Comparison of ENCODE assay signal across 14 cellular contexts in genomic region chr16:57624044-57624688, GRCh38. TPM values are rescaled to one million over a fixed set of nuclear protein-coding genes. Genes with fewer than 3 reads are reported as not detected.
DNase-seq lines count a peak whose midpoint lies in the region; ATAC-seq and FAIRE-seq lines count a peak whose summit lies in the region.
"Had no signal": no experiment of that assay in that cellular context is flagged by ENCODE, and none has a peak within 500 bp of the region (broad histone marks: within the 10 kb centered on the region; RNA-seq: fewer than 3 reads in every experiment).

No MANE protein-coding gene starts in this region.

- in situ Hi-C loops in Caki2 (cut with HindIII; ENCODE audit: low pct_unique_long_range_greater_than_20kb, low sequenced_read_pairs): no loop called here

- H3K4me3 Mint-ChIP-seq in activated CD8-positive, alpha-beta memory T cell treated with anti-CD3 and anti-CD28 coated beads, Interleukin-2, amount 10 ng/mL, durations not matched to agents 7 days and 5 days: no peak overlapping the region
- H3K4me3 Mint-ChIP-seq: activated CD8-positive, alpha-beta T cell treated with anti-CD3 and anti-CD28 coated beads, Interleukin-2, amount 10 ng/mL, durations not matched to agents 7 days and 5 days; dendritic cell treated with granulocyte-macrophage colony-stimulating factor and Interleukin-4, amounts not matched to agents 40 ng/mL and 50 ng/mL, for 4 days; H9 had no signal

- H3K9me3 Mint-ChIP-seq in activated CD8-positive, alpha-beta memory T cell treated with anti-CD3 and anti-CD28 coated beads, Interleukin-2, amount 10 ng/mL, durations not matched to agents 7 days and 5 days (ENCODE audit: low read depth): no peaks in the 10 kb centered on the region
- H3K9me3 Mint-ChIP-seq: dendritic cell treated with granulocyte-macrophage colony-stimulating factor and Interleukin-4, amounts not matched to agents 40 ng/mL and 50 ng/mL, for 4 days had no signal

- H3K27me3 Mint-ChIP-seq in activated CD8-positive, alpha-beta memory T cell treated with anti-CD3 and anti-CD28 coated beads, Interleukin-2, amount 10 ng/mL, durations not matched to agents 7 days and 5 days: peaks cover 9% of the 10 kb centered on the region

- no peaks in the 10 kb centered on the region for H3K36me3 Mint-ChIP-seq in activated CD8-positive, alpha-beta memory T cell treated with anti-CD3 and anti-CD28 coated beads, Interleukin-2, amount 10 ng/mL, durations not matched to agents 7 days and 5 days

- FAIRE-seq in RCC 7860 (lab: Jason Lieb, UNC): peak; percentile 89

- CTCF ChIA-PET in activated CD8-positive, alpha-beta memory T cell treated with anti-CD3 and anti-CD28 coated beads, Interleukin-2, amount 10 ng/mL, durations not matched to agents 7 days and 5 days (lab: Charles Lee): interaction anchor here (0.6 to 1.5 kb wide), 5 partner anchors 12 to 33 kb away, joined by 3 to 7 read pairs (median 3); no protein-coding TSS in a partner anchor

- peak overlapping the region; percentile 92 for H3K27ac ChIP-seq in cingulate gyrus (ENCODE audit: low read depth, low read length)

- peaks cover 10% of the 10 kb centered on the region for H3K4me1 Mint-ChIP-seq in activated CD8-positive, alpha-beta memory T cell treated with anti-CD3 and anti-CD28 coated beads, Interleukin-2, amount 10 ng/mL, durations not matched to agents 7 days and 5 days

- H3K27ac Mint-ChIP-seq in activated CD8-positive, alpha-beta memory T cell treated with anti-CD3 and anti-CD28 coated beads, Interleukin-2, amount 10 ng/mL, durations not matched to agents 7 days and 5 days: no peak overlapping the region
- H3K27ac Mint-ChIP-seq: activated CD8-positive, alpha-beta T cell treated with anti-CD3 and anti-CD28 coated beads, Interleukin-2, amount 10 ng/mL, durations not matched to agents 7 days and 5 days; dendritic cell treated with granulocyte-macrophage colony-stimulating factor and Interleukin-4, amounts not matched to agents 40 ng/mL and 50 ng/mL, for 4 days had no signal

- DNase-seq in Caki2 (ENCODE audit: low read depth): peak; percentile 81
- peak; percentile 93 for DNase-seq in RCC 7860 (ENCODE audit: low spot score)
- DNase-seq in midbrain (lab: John Stamatoyannopoulos, UW): peak; percentile 46
- DNase-seq in NCI-H748 treated with DMSO at 0.1 percent for 48 hours (lab: John Stamatoyannopoulos, UW): no peak
- no peak for DNase-seq in stimulated activated naive CD4-positive, alpha-beta T cell (lab: John Stamatoyannopoulos, UW)
- DNase-seq in activated CD8-positive, alpha-beta memory T cell treated with anti-CD3 and anti-CD28 coated beads, Interleukin-2, amount 50 U/mL, for 4 hours: no peak
- no peak for DNase-seq in activated CD8-positive, alpha-beta memory T cell treated with anti-CD3 and anti-CD28 coated beads, Interleukin-2, amount 10 ng/mL, durations not matched to agents 7 days and 5 days
- DNase-seq: activated CD8-positive, alpha-beta T cell treated with anti-CD3 and anti-CD28 coated beads, Interleukin-2, amount 10 ng/mL, durations not matched to agents 7 days and 5 days; activated naive CD4-positive, alpha-beta T cell treated with anti-CD3 and anti-CD28 coated beads, Interleukin-2, amount 50 U/mL, for 16 hours; AML-193; T1000 had no signal

- no peak for ATAC-seq in activated CD8-positive, alpha-beta memory T cell treated with anti-CD3 and anti-CD28 coated beads, Interleukin-2, amount 10 ng/mL, durations not matched to agents 7 days and 5 days
- ATAC-seq: activated CD8-positive, alpha-beta T cell treated with anti-CD3 and anti-CD28 coated beads, Interleukin-2, amount 10 ng/mL, durations not matched to agents 7 days and 5 days had no signal

RNA-seq across cellular contexts. Expression of gene ADGRG1, which starts 4.3 kb away (rescaled TPM):
- 32.2 and 37.7 TPM in 2 replicates for total RNA-seq in Caki2 (2014; rRNA removed; shearing (Covaris generic); ENCODE audit: low replicate concordance)
- total RNA-seq in activated CD8-positive, alpha-beta memory T cell treated with anti-CD3 and anti-CD28 coated beads, Interleukin-2, amount 10 ng/mL, durations not matched to agents 7 days and 5 days: 10 to 100 TPM in 1 of 2 experiments, 1 to 10 TPM in 1; 7.3 to 19.9 TPM

RNA-seq across cellular contexts. Expression of gene ADGRG3, which starts 43.9 kb away (rescaled TPM):
- total RNA-seq in Caki2 (2014; rRNA removed; shearing (Covaris generic); ENCODE audit: low replicate concordance): not detected in 2 replicates
- total RNA-seq in activated CD8-positive, alpha-beta memory T cell treated with anti-CD3 and anti-CD28 coated beads, Interleukin-2, amount 10 ng/mL, durations not matched to agents 7 days and 5 days: not detected

Comparison
In these comparisons a context has a peak if more than half of its experiments do, and no peak if none do; other contexts are left out.
1. DNase-seq: peak in Caki2 (single experiment), RCC 7860 (single experiment) and midbrain (single experiment); none in NCI-H748 treated with DMSO at 0.1 percent for 48 hours (single experiment), stimulated activated naive CD4-positive, alpha-beta T cell (0 of 6), activated CD8-positive, alpha-beta memory T cell treated with anti-CD3 and anti-CD28 coated beads, Interleukin-2, amount 50 U/mL, for 4 hours (single experiment) and activated CD8-positive, alpha-beta memory T cell treated with anti-CD3 and anti-CD28 coated beads, Interleukin-2, amount 10 ng/mL, durations not matched to agents 7 days and 5 days (single experiment).